ENCODE assay signal across 24 cellular contexts in the genomic region with DNA sequence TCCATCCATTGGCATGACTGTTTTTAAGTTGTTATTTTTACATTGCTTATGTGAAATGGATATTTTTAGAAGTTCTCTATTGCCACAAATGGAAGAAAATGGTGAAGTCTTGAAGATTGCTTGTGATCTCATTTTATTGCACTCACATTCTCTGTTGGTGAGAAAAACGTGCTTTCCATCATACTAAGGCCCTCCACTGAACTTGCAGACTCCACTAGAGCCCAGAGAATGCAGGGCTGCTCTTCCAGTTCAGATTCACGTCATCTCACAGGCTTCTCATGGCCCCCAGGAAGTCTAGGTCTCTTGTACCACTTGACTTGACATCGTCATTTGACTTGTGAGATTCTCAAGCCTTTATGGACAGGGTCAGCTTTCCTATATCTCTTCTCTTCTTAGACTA.
"Had no signal": no experiment of that assay in that cellular context is flagged by ENCODE, and none has a peak within 500 bp of the region (broad histone marks: within the 10 kb centered on the region; RNA-seq: fewer than 3 reads in every experiment).

No MANE protein-coding gene starts in this region.

- H3K36me3 ChIP-seq: breast epithelium, Peyer's patch, SJCRH30 had no signal

- H3K4me1 ChIP-seq: breast epithelium, SJCRH30 had no signal

- H3K4me3 ChIP-seq: breast epithelium, Peyer's patch, SJCRH30 had no signal

- H3K9ac ChIP-seq: SK-N-SH had no signal

- ATAC-seq: activated T-cell treated with anti-CD3 and anti-CD28 coated beads, Interleukin-2, amount 50 U/mL, for 72 hours had no signal

- H3K27me3 ChIP-seq: breast epithelium, Peyer's patch, SJCRH30 had no signal

- H3K27ac ChIP-seq: breast epithelium, RWPE1, SJCRH30, VCaP had no signal

- DNase-seq: activated CD4-positive, alpha-beta memory T cell treated with anti-CD3 and anti-CD28 coated beads, Interleukin-2, amount 10 ng/mL, durations not matched to agents 7 days and 5 days; activated CD4-positive, alpha-beta T cell treated with anti-CD3 and anti-CD28 coated beads, Interleukin-2, amount 10 ng/mL, durations not matched to agents 7 days and 5 days; activated CD4-positive, CD25-positive, alpha-beta regulatory T cell; activated CD8-positive, alpha-beta memory T cell treated with anti-CD3 and anti-CD28 coated beads, Interleukin-2, amount 50 U/mL, for 4 hours; activated gamma-delta T cell treated with Interleukin-2 at 50 U/mL for 16 hours; activated naive CD4-positive, alpha-beta T cell treated with anti-CD3 and anti-CD28 coated beads, Interleukin-2, amount 10 ng/mL, durations not matched to agents 7 days and 5 days; activated naive CD8-positive, alpha-beta T cell treated with anti-CD3 and anti-CD28 coated beads for 36 hours; activated T-cell treated with anti-CD3 and anti-CD28 coated beads, Interleukin-2, amount 50 U/mL, for 72 hours; caudate nucleus; Kasumi-1; NCI-H1105 treated with DMSO at 0.1 percent for 48 hours; NCI-H1436 treated with DMSO at 0.1 percent for 48 hours; NCI-H187; NCI-H2081; NCI-H446; NCI-H524; Peyer's patch; Right ventricle myocardium superior; SJCRH30; SK-N-SH; T-helper 1 cell had no signal

- H3K9me3 ChIP-seq: Peyer's patch, SJCRH30, SK-N-SH had no signal
